In genomic region chr16:2035431-2036199, GRCh38 we compare ENCODE assay signal across 10 cellular contexts. TPM values are rescaled to one million over a fixed set of nuclear protein-coding genes. Genes with fewer than 3 reads are reported as not detected.
DNase-seq lines count a peak whose midpoint lies in the region; ATAC-seq and TF ChIP-seq lines count a peak whose summit lies in the region.
"Had no signal": no experiment of that assay in that cellular context is flagged by ENCODE, and none has a peak within 500 bp of the region (broad histone marks: within the 10 kb centered on the region; RNA-seq: fewer than 3 reads in every experiment).

No MANE protein-coding gene starts in this region.

- H3K27ac ChIP-seq in HUES48 (ENCODE audit: low read depth, low read length), result peak overlapping the region; percentile 33
- peak overlapping the region; percentile 75 for H3K27ac ChIP-seq in suprapubic skin

- TF ChIP-seq CTCF in WTC11 (IDR thresholded peaks at IDR 0.05) (no peak), suprapubic skin (IDR thresholded peaks at IDR 0.05) (no peak)

- H3K36me3 ChIP-seq in HUES48 (ENCODE audit: control insufficient read depth, insufficient read depth, low read length) (no peaks in the 10 kb centered on the region), suprapubic skin (peaks cover 9% of the 10 kb centered on the region)

- DNase-seq in WTC11 (ENCODE audit: low spot score) (no peak), islet precursor cell (peak; percentile 76), suprapubic skin (ENCODE audit: low spot score in 2 of 2) (peak in 1 of 2 donors; percentile 72)
- DNase-seq in naive thymus-derived CD8-positive, alpha-beta T cell, result no peak
- no peak for DNase-seq in effector CD4-positive, alpha-beta T cell
- DNase-seq: activated CD4-positive, alpha-beta T cell treated with anti-CD3 and anti-CD28 coated beads for 1 hour had no signal

- H3K9me3 ChIP-seq in HUES48 (ENCODE audit: control insufficient read depth, insufficient read depth, low read length), result no peaks in the 10 kb centered on the region
- no peaks in the 10 kb centered on the region for H3K9me3 ChIP-seq in suprapubic skin

- no peaks in the 10 kb centered on the region for H3K4me1 Mint-ChIP-seq in WTC11
- H3K4me1 Mint-ChIP-seq in naive thymus-derived CD8-positive, alpha-beta T cell, result peaks cover 0 to 8% (median 2%) of the 10 kb centered on the region in 4 donors

- H3K9ac ChIP-seq in HUES48 (ENCODE audit: low read depth, low read length), result no peak overlapping the region

- no peak overlapping the region for H3K4me3 ChIP-seq in HUES48 (ENCODE audit: low read depth, low read length)
- H3K4me3 ChIP-seq in suprapubic skin, result peak overlapping the region; percentile 35

- CTCF ChIA-PET in WTC11 (lab: Charles Lee), result interaction anchor here (1.0 to 2.3 kb wide), 4 partner anchors 12 to 105 kb away, joined by 3 to 12 read pairs (median 5); no protein-coding TSS in a partner anchor

- no peak for TF ChIP-seq EP300 in suprapubic skin (IDR thresholded peaks at IDR 0.05)

- no peak overlapping the region for H3K27ac Mint-ChIP-seq in WTC11
- H3K27ac Mint-ChIP-seq in naive thymus-derived CD8-positive, alpha-beta T cell, result no peak overlapping the region

- ATAC-seq in WTC11 (no peak), HG03442 (IDR thresholded peaks at IDR 0.05; ENCODE audit: unreplicated experiment) (no peak), HG02798 (IDR thresholded peaks at IDR 0.05; ENCODE audit: poor library complexity, unreplicated experiment) (no peak)
- ATAC-seq in naive thymus-derived CD8-positive, alpha-beta T cell, result no peak

- no peaks in the 10 kb centered on the region for H3K9me3 Mint-ChIP-seq in WTC11
- no peaks in the 10 kb centered on the region for H3K9me3 Mint-ChIP-seq in naive thymus-derived CD8-positive, alpha-beta T cell

- 9% methylated on average over 7 of the region's 34 CpGs for WGBS in suprapubic skin

- no peak for TF ChIP-seq POLR2A in suprapubic skin (IDR thresholded peaks at IDR 0.05)

- POLR2A ChIA-PET in WTC11 (lab: Charles Lee), result no interaction called here
- POLR2A ChIA-PET in naive thymus-derived CD8-positive, alpha-beta T cell (lab: Charles Lee), result interaction anchor here (0.8 to 1.0 kb wide), 2 partner anchors 8 to 11 kb away, joined by 3 read pairs; no protein-coding TSS in a partner anchor

- no peak overlapping the region for H3K4me3 Mint-ChIP-seq in WTC11
- no peak overlapping the region for H3K4me3 Mint-ChIP-seq in naive thymus-derived CD8-positive, alpha-beta T cell

- no peaks in the 10 kb centered on the region for H3K27me3 Mint-ChIP-seq in WTC11 (ENCODE audit: low read depth)
- H3K27me3 Mint-ChIP-seq in naive thymus-derived CD8-positive, alpha-beta T cell, result no peaks in the 10 kb centered on the region

- H3K27me3 ChIP-seq in HUES48 (ENCODE audit: control insufficient read depth, insufficient read depth, low read length) (no peaks in the 10 kb centered on the region), suprapubic skin (no peaks in the 10 kb centered on the region)

- H3K4me1 ChIP-seq in HUES48 (ENCODE audit: control insufficient read depth, insufficient read depth, low read length) (no peaks in the 10 kb centered on the region), suprapubic skin (peaks cover 76% of the 10 kb centered on the region)

- no peaks in the 10 kb centered on the region for H3K36me3 Mint-ChIP-seq in WTC11
- no peaks in the 10 kb centered on the region for H3K36me3 Mint-ChIP-seq in naive thymus-derived CD8-positive, alpha-beta T cell

TF ChIP-seq in WTC11, 78 proteins besides CTCF, POLR2A, EP300 and RAD21:
- TF ChIP-seq GABPB1 (CRISPR knock-in tag; IDR thresholded peaks at IDR 0.05), result peak; percentile 36; the same call in 1 of the 2 replicates
- TF ChIP-seq FOXK1 (CRISPR knock-in tag; IDR thresholded peaks at IDR 0.05), result no peak
- TF ChIP-seq FOXJ3 (CRISPR knock-in tag; IDR thresholded peaks at IDR 0.05; ENCODE audit: borderline replicate concordance), result no peak

RNA-seq across cellular contexts. Expression of gene NHERF2, which starts 8.9 kb away (rescaled TPM):
- 23.3 to 31.1 TPM (median 28.0 TPM) in 3 replicates for total RNA-seq in WTC11 (2021)
- total RNA-seq in suprapubic skin, result 10 to 100 TPM; 13.8 to 36.5 (median 21.8) TPM
- 1 to 10 TPM; 5.3 to 6.0 TPM for total RNA-seq in naive thymus-derived CD8-positive, alpha-beta T cell
- 1 to 10 TPM in 1 of 3 donors, under 1 TPM in 2; 0.32 to 1.2 (median 0.46) TPM for polyA plus RNA-seq in naive thymus-derived CD8-positive, alpha-beta T cell

RNA-seq across cellular contexts. Expression of gene NTHL1, which starts 12.0 kb away (rescaled TPM):
- total RNA-seq in WTC11 (2021), result 90.5 to 93.4 TPM (median 93.3 TPM) in 3 replicates
- total RNA-seq in suprapubic skin, result 10 to 100 TPM; 15.9 to 40.5 (median 20.9) TPM
- 10 to 100 TPM in 1 of 2 experiments, 1 to 10 TPM in 1; 9.1 to 13.1 TPM for total RNA-seq in naive thymus-derived CD8-positive, alpha-beta T cell
- polyA plus RNA-seq in naive thymus-derived CD8-positive, alpha-beta T cell, result 10 to 100 TPM; 13.1 to 20.0 (median 16.6) TPM

RNA-seq across cellular contexts. Expression of gene TSC2, which starts 12.2 kb away (rescaled TPM):
- total RNA-seq in WTC11 (2021) (103 to 134 TPM (median 117 TPM) in 3 replicates), suprapubic skin (100 to 1,000 TPM; 103 to 193 (median 143) TPM)
- total RNA-seq in naive thymus-derived CD8-positive, alpha-beta T cell, result 100 to 1,000 TPM; 145 to 162 TPM
- 10 to 100 TPM; 23.5 to 42.0 (median 27.2) TPM for polyA plus RNA-seq in naive thymus-derived CD8-positive, alpha-beta T cell

RNA-seq across cellular contexts. Expression of gene NPW, which starts 16.0 kb away (rescaled TPM):
- total RNA-seq in WTC11 (2021) (15.2 to 28.6 TPM (median 22.0 TPM) in 3 replicates), suprapubic skin (1 to 10 TPM in 2 of 4 donors, under 1 TPM in 1, not detected in 1; 0.65 to 5.6 (median 3.0) TPM)
- total RNA-seq in naive thymus-derived CD8-positive, alpha-beta T cell, result not detected
- not detected for polyA plus RNA-seq in naive thymus-derived CD8-positive, alpha-beta T cell
- polyA plus RNA-seq: neural cell had no signal

RNA-seq across cellular contexts. Expression of gene ZNF598, which starts 26.0 kb away (rescaled TPM):
- total RNA-seq in WTC11 (2021) (53.9 to 66.4 TPM (median 55.5 TPM) in 3 replicates), suprapubic skin (100 to 1,000 TPM in 1 of 4 donors, 10 to 100 TPM in 3; 69.4 to 103 (median 84.0) TPM)
- 10 to 100 TPM; 58.6 to 66.2 TPM for total RNA-seq in naive thymus-derived CD8-positive, alpha-beta T cell
- polyA plus RNA-seq in naive thymus-derived CD8-positive, alpha-beta T cell, result 1 to 10 TPM; 3.4 to 10.0 (median 3.6) TPM
